Comparison of ENCODE assay signal across 20 cellular contexts in genomic region chr21:33732038-33732437, GRCh38.
DNase-seq lines count a peak whose midpoint lies in the region; ATAC-seq, FAIRE-seq and TF ChIP-seq lines count a peak whose summit lies in the region.
"Had no signal": no experiment of that assay in that cellular context is flagged by ENCODE, and none has a peak within 500 bp of the region (broad histone marks: within the 10 kb centered on the region; RNA-seq: fewer than 3 reads in every experiment).

No MANE protein-coding gene starts in this region.

- WGBS in mesodermal cell (ENCODE audit: insufficient coverage in 2 of 2), 2 experiments: 93 to 100% methylated on average over 1 to 3 of the region's 3 CpGs

- no peak overlapping the region for H3K27ac Mint-ChIP-seq in astrocyte (ENCODE audit: unreplicated experiment)
- no peak overlapping the region for H3K27ac Mint-ChIP-seq in activated CD8-positive, alpha-beta T cell treated with anti-CD3 and anti-CD28 coated beads for 36 hours
- no peak overlapping the region for H3K27ac Mint-ChIP-seq in chondrocyte (ENCODE audit: unreplicated experiment)

- H3K36me3 ChIP-seq in cardiac muscle cell: no peaks in the 10 kb centered on the region
- peaks cover 7% of the 10 kb centered on the region for H3K36me3 ChIP-seq in astrocyte (ENCODE audit: insufficient read depth, low read length)
- H3K36me3 ChIP-seq in mesodermal cell (ENCODE audit: control insufficient read depth, insufficient read depth, low read length): peaks cover 31% of the 10 kb centered on the region

- no peak overlapping the region for H2AFZ ChIP-seq in astrocyte (ENCODE audit: low read depth, low read length)

- H3K4me1 Mint-ChIP-seq in astrocyte (ENCODE audit: low read depth, unreplicated experiment) (peaks cover 20% of the 10 kb centered on the region), chondrocyte (ENCODE audit: low read depth) (no peaks in the 10 kb centered on the region)
- no peaks in the 10 kb centered on the region for H3K4me1 Mint-ChIP-seq in activated CD8-positive, alpha-beta T cell treated with anti-CD3 and anti-CD28 coated beads for 36 hours (ENCODE audit: low read depth)

- H3K27ac ChIP-seq in cardiac muscle cell (peak overlapping the region; percentile 68), astrocyte (ENCODE audit: low read depth, low read length) (no peak overlapping the region), mesodermal cell (ENCODE audit: low read depth, low read length, severe bottlenecking) (peak overlapping the region; percentile 1)
- H3K27ac ChIP-seq: 22Rv1, C4-2B had no signal

- H3K4me3 ChIP-seq in cardiac muscle cell (no peak overlapping the region), astrocyte (ENCODE audit: insufficient read depth, low read depth, low read length) (no peak overlapping the region), mesodermal cell (ENCODE audit: extremely low read depth, insufficient read depth, low read length, poor library complexity, severe bottlenecking) (no peak overlapping the region)

- H3K27me3 Mint-ChIP-seq in astrocyte (ENCODE audit: low read depth, unreplicated experiment) (no peaks in the 10 kb centered on the region), chondrocyte (ENCODE audit: low read depth) (no peaks in the 10 kb centered on the region)
- H3K27me3 Mint-ChIP-seq in activated CD8-positive, alpha-beta T cell treated with anti-CD3 and anti-CD28 coated beads for 36 hours: no peaks in the 10 kb centered on the region

- H3K9me3 Mint-ChIP-seq in astrocyte (ENCODE audit: unreplicated experiment) (no peaks in the 10 kb centered on the region), chondrocyte (ENCODE audit: low read depth) (no peaks in the 10 kb centered on the region)
- no peaks in the 10 kb centered on the region for H3K9me3 Mint-ChIP-seq in activated CD8-positive, alpha-beta T cell treated with anti-CD3 and anti-CD28 coated beads for 36 hours

- POLR2A ChIA-PET in activated CD8-positive, alpha-beta T cell treated with anti-CD3 and anti-CD28 coated beads for 36 hours (lab: Charles Lee): no interaction called here

- H3K4me3 Mint-ChIP-seq in astrocyte (ENCODE audit: unreplicated experiment) (no peak overlapping the region), chondrocyte (ENCODE audit: unreplicated experiment) (no peak overlapping the region)
- no peak overlapping the region for H3K4me3 Mint-ChIP-seq in activated CD8-positive, alpha-beta T cell treated with anti-CD3 and anti-CD28 coated beads for 36 hours

- TF ChIP-seq CTCF in cardiac muscle cell (IDR thresholded peaks at IDR 0.05; ENCODE audit: low read depth, low read length) (no peak), astrocyte (IDR thresholded peaks at IDR 0.05; ENCODE audit: insufficient read depth, low read depth, low read length) (no peak), chondrocyte (IDR thresholded peaks at IDR 0.05) (no peak)
- no peak for TF ChIP-seq CTCF in activated CD8-positive, alpha-beta T cell treated with anti-CD3 and anti-CD28 coated beads for 36 hours (IDR thresholded peaks at IDR 0.05)

- CTCF ChIA-PET in activated CD8-positive, alpha-beta T cell treated with anti-CD3 and anti-CD28 coated beads for 36 hours (lab: Charles Lee): no interaction called here

- intact Hi-C loops in cardiac septum (cut with DNase I): no loop called here
- intact Hi-C loops in activated CD8-positive, alpha-beta T cell treated with anti-CD3 and anti-CD28 coated beads for 36 hours (cut with micrococcal nuclease): no loop called here

- no peak overlapping the region for H3K9ac ChIP-seq in astrocyte (ENCODE audit: low read length)
- H3K9ac ChIP-seq: SK-N-SH had no signal

- no peaks in the 10 kb centered on the region for H3K79me2 ChIP-seq in astrocyte (ENCODE audit: insufficient read depth, low read length)

- no peaks in the 10 kb centered on the region for H3K27me3 ChIP-seq in cardiac muscle cell
- no peaks in the 10 kb centered on the region for H3K27me3 ChIP-seq in astrocyte (ENCODE audit: insufficient read depth, low read length)

- no peak for FAIRE-seq in astrocyte (lab: Jason Lieb, UNC)

- H3K4me2 ChIP-seq in astrocyte (ENCODE audit: low read length): no peak overlapping the region
- H3K4me2 ChIP-seq: SK-N-SH had no signal

- H3K4me1 ChIP-seq in cardiac muscle cell (ENCODE audit: low read depth): peaks cover 64% of the 10 kb centered on the region
- peaks cover 7% of the 10 kb centered on the region for H3K4me1 ChIP-seq in astrocyte (ENCODE audit: insufficient read depth, low read length)
- peaks cover 15% of the 10 kb centered on the region for H3K4me1 ChIP-seq in mesodermal cell (ENCODE audit: control insufficient read depth, insufficient read depth, low read length, poor library complexity, severe bottlenecking)

- H3K9me3 ChIP-seq in cardiac muscle cell (ENCODE audit: low read depth) (no peaks in the 10 kb centered on the region), astrocyte (ENCODE audit: insufficient read depth, low read depth, low read length) (no peaks in the 10 kb centered on the region), mesodermal cell (ENCODE audit: control insufficient read depth, low read length) (no peaks in the 10 kb centered on the region)
- H3K9me3 ChIP-seq: SK-N-SH had no signal

- no peak for ATAC-seq in activated CD8-positive, alpha-beta T cell treated with anti-CD3 and anti-CD28 coated beads for 36 hours
- no peak for ATAC-seq in HG02973 (IDR thresholded peaks at IDR 0.05; ENCODE audit: unreplicated experiment)

- DNase-seq in cardiac muscle cell (ENCODE audit: low read depth in 1 of 2, low spot score in 1 of 2) (no peak), cardiac septum (ENCODE audit: low spot score) (no peak), astrocyte (ENCODE audit: low read depth) (peak; percentile 48), iPS-NIHi7 (ENCODE audit: extremely low spot score) (no peak), chondrocyte (ENCODE audit: low spot score) (no peak)
- DNase-seq in activated CD8-positive, alpha-beta T cell treated with anti-CD3 and anti-CD28 coated beads for 36 hours: no peak
- DNase-seq: AML-193, DMS 273 treated with DMSO at 0.1 percent for 48 hours, DND-41, GDM1, HCEC 1CT, NCI-H1105, NCI-H2081, NCI-H748 treated with DMSO at 0.1 percent for 48 hours, SHP77 treated with DMSO at 0.1 percent for 48 hours, SK-N-SH had no signal

- H3K36me3 Mint-ChIP-seq in astrocyte (ENCODE audit: low read depth, unreplicated experiment): peaks cover 17% of the 10 kb centered on the region
- no peaks in the 10 kb centered on the region for H3K36me3 Mint-ChIP-seq in activated CD8-positive, alpha-beta T cell treated with anti-CD3 and anti-CD28 coated beads for 36 hours (ENCODE audit: low read depth)
- H3K36me3 Mint-ChIP-seq in chondrocyte (ENCODE audit: low read depth): peaks cover 12% of the 10 kb centered on the region

- H4K20me1 ChIP-seq in astrocyte (ENCODE audit: insufficient read depth, low read length): no peaks in the 10 kb centered on the region
